Comparison of ENCODE assay signal across 35 cellular contexts in the genomic region with DNA sequence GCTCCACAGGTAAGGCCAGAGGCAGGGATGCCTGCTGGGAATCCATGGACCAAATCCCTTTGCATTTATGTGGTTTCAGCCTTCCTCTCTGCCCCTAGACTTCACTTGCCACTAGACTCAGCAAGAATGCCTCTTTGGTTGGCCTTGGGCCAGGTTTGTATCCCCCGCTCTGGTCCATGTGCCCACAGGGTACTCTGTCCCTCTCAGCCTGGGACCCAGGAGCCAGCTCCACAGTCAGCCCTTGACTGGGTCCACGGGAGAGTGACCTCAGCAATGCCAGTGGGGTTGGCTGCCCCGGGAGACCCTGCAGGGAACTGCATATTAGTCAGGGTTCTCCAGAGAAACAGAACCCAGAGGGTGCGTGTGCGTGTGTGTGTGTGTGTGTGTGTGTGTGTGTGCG. TPM values are rescaled to one million over a fixed set of nuclear protein-coding genes. Genes with fewer than 3 reads are reported as not detected.
"Had no signal": no experiment of that assay in that cellular context is flagged by ENCODE, and none has a peak within 500 bp of the region (broad histone marks: within the 10 kb centered on the region; RNA-seq: fewer than 3 reads in every experiment).

No MANE protein-coding gene starts in this region.

- H3K36me3 ChIP-seq: adrenal gland, colonic mucosa, esophagus squamous epithelium, gastroesophageal sphincter had no signal

- H3K4me1 ChIP-seq: colonic mucosa had no signal

- H3K4me3 Mint-ChIP-seq: activated CD4-positive, alpha-beta memory T cell treated with anti-CD3 and anti-CD28 coated beads for 36 hours; activated CD4-positive, alpha-beta T cell treated with anti-CD3 and anti-CD28 coated beads for 36 hours; activated CD4-positive, alpha-beta T cell treated with anti-CD3 and anti-CD28 coated beads, Interleukin-2, amount 10 ng/mL, durations not matched to agents 24 days and 14 days; activated CD8-positive, alpha-beta memory T cell treated with anti-CD3 and anti-CD28 coated beads, Interleukin-2, amount 10 ng/mL, durations not matched to agents 7 days and 5 days; activated CD8-positive, alpha-beta T cell treated with anti-CD3 and anti-CD28 coated beads, Interleukin-2, amount 10 ng/mL, durations not matched to agents 7 days and 5 days; activated naive CD8-positive, alpha-beta T cell treated with anti-CD3 and anti-CD28 coated beads for 36 hours; activated naive CD8-positive, alpha-beta T cell treated with anti-CD3 and anti-CD28 coated beads, Interleukin-2, amount 50 U/mL, for 24 hours; activated T-cell treated with anti-CD3 and anti-CD28 coated beads, Interleukin-2, amount 50 U/mL, for 72 hours had no signal

- H3K27me3 ChIP-seq: adrenal gland, body of pancreas, colonic mucosa, esophagus squamous epithelium, gastroesophageal sphincter had no signal

- H3K27ac ChIP-seq: adrenal gland, body of pancreas, colonic mucosa, epithelial cell of prostate, esophagus squamous epithelium, gastroesophageal sphincter had no signal

- H3K4me3 ChIP-seq: adrenal gland, body of pancreas, colonic mucosa, esophagus squamous epithelium, gastroesophageal sphincter had no signal

- FAIRE-seq: endometrium, endothelial cell of umbilical vein had no signal

- DNase-seq: activated CD4-positive, alpha-beta memory T cell treated with anti-CD3 and anti-CD28 coated beads for 36 hours; activated CD4-positive, alpha-beta T cell treated with anti-CD3 and anti-CD28 coated beads for 36 hours; activated CD4-positive, alpha-beta T cell treated with anti-CD3 and anti-CD28 coated beads, Interleukin-2, amount 10 ng/mL, durations not matched to agents 24 days and 14 days; activated CD4-positive, CD25-positive, alpha-beta regulatory T cell; activated CD4-positive, CD25-positive, alpha-beta regulatory T cell treated with anti-CD3 and anti-CD28 coated beads, Interleukin-2, amount 50 U/mL, for 72 hours; activated CD8-positive, alpha-beta memory T cell treated with anti-CD3 and anti-CD28 coated beads, Interleukin-2, amount 10 ng/mL, durations not matched to agents 7 days and 5 days; activated CD8-positive, alpha-beta memory T cell treated with anti-CD3 and anti-CD28 coated beads, Interleukin-2, amount 50 U/mL, for 4 hours; activated CD8-positive, alpha-beta T cell treated with anti-CD3 and anti-CD28 coated beads, Interleukin-2, amount 10 ng/mL, durations not matched to agents 7 days and 5 days; activated gamma-delta T cell; activated naive CD4-positive, alpha-beta T cell; activated naive CD4-positive, alpha-beta T cell treated with anti-CD3 and anti-CD28 coated beads, Interleukin-2, amount 50 U/mL, for 16 hours; activated naive CD8-positive, alpha-beta T cell treated with anti-CD3 and anti-CD28 coated beads for 36 hours; activated naive CD8-positive, alpha-beta T cell treated with anti-CD3 and anti-CD28 coated beads, Interleukin-2, amount 50 U/mL, for 24 hours; activated T-cell treated with anti-CD3 and anti-CD28 coated beads, Interleukin-2, amount 50 U/mL, for 1 hour; activated T-cell treated with anti-CD3 and anti-CD28 coated beads, Interleukin-2, amount 50 U/mL, for 72 hours; adrenal gland; amygdala; body of pancreas; central memory CD4-positive, alpha-beta T cell; cerebellar nuclear complex; colonic mucosa; effector CD8-positive, alpha-beta T cell; esophagus squamous epithelium; foreskin melanocyte; T-helper 2 cell had no signal

- ATAC-seq: activated CD4-positive, alpha-beta T cell treated with anti-CD3 and anti-CD28 coated beads for 36 hours; activated CD8-positive, alpha-beta memory T cell treated with anti-CD3 and anti-CD28 coated beads, Interleukin-2, amount 10 ng/mL, durations not matched to agents 7 days and 5 days; activated CD8-positive, alpha-beta T cell treated with anti-CD3 and anti-CD28 coated beads, Interleukin-2, amount 10 ng/mL, durations not matched to agents 7 days and 5 days; activated naive CD8-positive, alpha-beta T cell treated with anti-CD3 and anti-CD28 coated beads, Interleukin-2, amount 50 U/mL, for 24 hours; activated T-cell treated with anti-CD3 and anti-CD28 coated beads, Interleukin-2, amount 50 U/mL, for 72 hours; body of pancreas; gastroesophageal sphincter had no signal

- H3K36me3 Mint-ChIP-seq: activated CD4-positive, alpha-beta memory T cell treated with anti-CD3 and anti-CD28 coated beads for 36 hours; activated CD8-positive, alpha-beta memory T cell treated with anti-CD3 and anti-CD28 coated beads, Interleukin-2, amount 10 ng/mL, durations not matched to agents 7 days and 5 days had no signal

- H3K4me1 Mint-ChIP-seq: activated CD4-positive, alpha-beta T cell treated with anti-CD3 and anti-CD28 coated beads for 36 hours; activated CD4-positive, alpha-beta T cell treated with anti-CD3 and anti-CD28 coated beads, Interleukin-2, amount 10 ng/mL, durations not matched to agents 24 days and 14 days; activated CD8-positive, alpha-beta memory T cell treated with anti-CD3 and anti-CD28 coated beads, Interleukin-2, amount 10 ng/mL, durations not matched to agents 7 days and 5 days; activated naive CD8-positive, alpha-beta T cell treated with anti-CD3 and anti-CD28 coated beads for 36 hours; activated naive CD8-positive, alpha-beta T cell treated with anti-CD3 and anti-CD28 coated beads, Interleukin-2, amount 50 U/mL, for 24 hours had no signal

- H3K9me3 ChIP-seq: colonic mucosa, esophagus squamous epithelium had no signal

RNA-seq across cellular contexts. Expression of a gene that starts 28.3 kb away (rescaled TPM):
- total RNA-seq: activated CD4-positive, alpha-beta memory T cell treated with anti-CD3 and anti-CD28 coated beads for 36 hours; activated CD4-positive, alpha-beta T cell treated with anti-CD3 and anti-CD28 coated beads for 36 hours; activated CD4-positive, alpha-beta T cell treated with anti-CD3 and anti-CD28 coated beads, Interleukin-2, amount 10 ng/mL, durations not matched to agents 24 days and 14 days; activated CD8-positive, alpha-beta memory T cell treated with anti-CD3 and anti-CD28 coated beads for 36 hours; activated CD8-positive, alpha-beta memory T cell treated with anti-CD3 and anti-CD28 coated beads, Interleukin-2, amount 10 ng/mL, durations not matched to agents 7 days and 5 days; activated CD8-positive, alpha-beta T cell treated with anti-CD3 and anti-CD28 coated beads, Interleukin-2, amount 10 ng/mL, durations not matched to agents 7 days and 5 days; activated naive CD8-positive, alpha-beta T cell treated with anti-CD3 and anti-CD28 coated beads for 36 hours; activated T-cell treated with anti-CD3 and anti-CD28 coated beads, Interleukin-2, amount 50 U/mL, for 72 hours; adrenal gland; aorta; body of pancreas; colonic mucosa; endothelial cell of umbilical vein; esophagus squamous epithelium; fibroblast of lung; fibroblast of villous mesenchyme; gastroesophageal sphincter; glomerular endothelial cell; T-helper 1 cell treated with Interleukin-12 subunit alpha and Interleukin-12 subunit beta and Interleukin-4 antibody, amounts not matched to agents 30 ng/mL and 1 ng/mL, for 36 hours had no signal
- polyA plus RNA-seq: adrenal gland, aorta, endothelial cell of umbilical vein, fibroblast of lung had no signal
